Comparison of ENCODE assay signal across 17 cellular contexts in the genomic region with DNA sequence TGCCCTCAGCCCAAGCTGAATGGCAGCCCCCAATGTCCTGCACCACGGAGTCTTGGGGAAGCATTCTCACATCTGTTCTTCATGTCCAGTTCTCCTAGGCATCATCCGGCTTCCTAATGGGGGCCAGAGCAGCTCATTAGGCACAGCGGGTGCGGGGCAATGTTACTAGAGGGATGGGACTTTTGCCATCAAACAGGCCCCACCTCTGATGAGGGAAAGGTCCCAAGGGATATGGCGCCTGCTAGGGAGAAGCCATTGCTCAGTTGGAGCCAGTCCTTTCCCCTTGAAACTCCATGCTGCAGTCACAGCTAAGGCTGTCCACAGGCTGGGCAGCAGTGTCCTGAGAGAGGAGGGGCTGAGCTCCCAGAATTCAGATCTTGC. TPM values are rescaled to one million over a fixed set of nuclear protein-coding genes. Genes with fewer than 3 reads are reported as not detected.
"Had no signal": no experiment of that assay in that cellular context is flagged by ENCODE, and none has a peak within 500 bp of the region (broad histone marks: within the 10 kb centered on the region; RNA-seq: fewer than 3 reads in every experiment).

No MANE protein-coding gene starts in this region.

- ATAC-seq: activated CD4-positive, alpha-beta T cell treated with anti-CD3 and anti-CD28 coated beads for 36 hours; activated CD8-positive, alpha-beta T cell treated with anti-CD3 and anti-CD28 coated beads, Interleukin-2, amount 10 ng/mL, durations not matched to agents 7 days and 5 days; esophagus mucosa; left cardiac atrium; naive thymus-derived CD4-positive, alpha-beta T cell; psoas muscle; sciatic nerve; stimulated activated naive B cell treated with anti-CD40 and anti-IgM and Interleukin-4, amounts not matched to agents 10 μg/mL and 1 μg/mL and 100 μg/mL, for 72 hours had no signal

- H3K36me3 Mint-ChIP-seq: stimulated activated naive B cell treated with anti-CD40 and anti-IgM and Interleukin-4, amounts not matched to agents 10 μg/mL and 1 μg/mL and 100 μg/mL, for 72 hours had no signal

- H3K9me3 ChIP-seq: psoas muscle, transverse colon had no signal

- DNase-seq: activated CD4-positive, alpha-beta T cell treated with anti-CD3 and anti-CD28 coated beads for 36 hours; activated CD8-positive, alpha-beta memory T cell treated with anti-CD3 and anti-CD28 coated beads, Interleukin-2, amount 50 U/mL, for 48 hours; activated CD8-positive, alpha-beta T cell treated with anti-CD3 and anti-CD28 coated beads, Interleukin-2, amount 10 ng/mL, durations not matched to agents 7 days and 5 days; activated naive CD4-positive, alpha-beta T cell treated with anti-CD3 and anti-CD28 coated beads for 36 hours; left cardiac atrium; naive thymus-derived CD4-positive, alpha-beta T cell; psoas muscle; stimulated activated CD4-positive, alpha-beta T cell treated with anti-CD3 and anti-CD28 coated beads, Interleukin-2, amount 100 ng/mL, for 24 hours; stimulated activated naive B cell treated with anti-CD40 and anti-IgM and Interleukin-4, amounts not matched to agents 10 μg/mL and 1 μg/mL and 100 μg/mL, for 72 hours; T-helper 9 cell; transverse colon had no signal

- H3K36me3 ChIP-seq: cardiac muscle cell, transverse colon had no signal

- H3K4me3 Mint-ChIP-seq: activated naive CD4-positive, alpha-beta T cell treated with anti-CD3 and anti-CD28 coated beads for 36 hours had no signal

- H3K27ac Mint-ChIP-seq: activated CD4-positive, alpha-beta T cell treated with anti-CD3 and anti-CD28 coated beads for 36 hours; activated CD8-positive, alpha-beta T cell treated with anti-CD3 and anti-CD28 coated beads, Interleukin-2, amount 10 ng/mL, durations not matched to agents 7 days and 5 days; activated naive CD4-positive, alpha-beta T cell treated with anti-CD3 and anti-CD28 coated beads for 36 hours; stimulated activated naive B cell treated with anti-CD40 and anti-IgM and Interleukin-4, amounts not matched to agents 10 μg/mL and 1 μg/mL and 100 μg/mL, for 72 hours had no signal

- H3K27ac ChIP-seq: cardiac muscle cell, psoas muscle, transverse colon, VCaP had no signal

- H3K9me3 Mint-ChIP-seq: activated naive CD4-positive, alpha-beta T cell treated with anti-CD3 and anti-CD28 coated beads for 36 hours; stimulated activated naive B cell treated with anti-CD40 and anti-IgM and Interleukin-4, amounts not matched to agents 10 μg/mL and 1 μg/mL and 100 μg/mL, for 72 hours had no signal

- H3K4me3 ChIP-seq: cardiac muscle cell, lung, psoas muscle, transverse colon had no signal

RNA-seq across cellular contexts. Expression of a gene that starts 3.1 kb away (rescaled TPM):
- total RNA-seq: glomerular endothelial cell had no signal
